1 cellular context compared by ENCODE assay signal in the genomic region with DNA sequence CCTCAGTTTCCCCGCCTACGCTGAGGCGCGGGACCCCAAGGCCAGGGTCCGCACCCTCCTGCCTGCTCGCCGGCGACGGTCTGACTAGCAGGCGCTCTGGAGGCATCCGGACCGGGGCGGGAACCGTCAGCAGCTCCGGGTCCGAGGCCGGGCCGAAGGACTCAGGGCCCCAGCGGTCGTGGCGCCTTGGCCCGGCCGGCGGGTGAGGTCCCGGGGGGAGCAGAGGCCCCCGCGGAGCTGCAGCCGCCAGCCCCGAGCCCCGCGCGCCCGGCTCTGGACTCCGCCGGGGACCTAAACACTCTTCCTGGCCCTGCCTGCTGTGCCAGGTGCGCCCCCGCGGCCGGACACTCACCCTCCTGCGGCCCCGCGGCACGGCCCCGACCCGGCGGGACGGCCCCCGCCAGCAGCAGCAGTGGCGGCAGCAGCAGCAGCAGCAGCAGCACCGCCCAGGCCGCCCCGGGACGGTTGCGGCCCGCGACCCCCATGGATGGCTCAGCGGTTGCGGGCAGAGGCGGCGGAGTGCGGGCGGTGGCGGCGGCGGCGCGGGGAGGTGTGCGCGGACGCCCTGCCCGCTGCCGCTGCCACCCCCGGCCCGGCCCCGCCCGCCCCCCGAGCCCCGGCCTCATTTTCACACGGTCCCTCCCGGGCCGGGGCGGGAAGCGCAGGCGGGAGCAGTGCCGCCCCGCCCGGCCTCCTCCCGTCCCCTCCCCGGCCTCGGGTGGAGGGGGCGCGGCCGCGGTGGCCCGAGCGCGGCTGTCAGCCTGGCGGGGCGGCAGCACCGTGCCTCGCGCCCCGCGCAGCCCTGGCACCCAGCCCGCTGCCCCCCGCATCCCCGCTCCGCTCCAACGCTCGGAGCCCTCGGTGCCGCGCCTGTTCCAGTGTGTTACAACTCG.
A peak's percentile ranks its signal among the peaks of the same experiment; 100 is the strongest.
TF ChIP-seq lines count a peak whose summit lies in the region.

A gene (minus strand): TSS at position 556 of the 893 bp plus-strand sequence. CDS start 71 bp downstream, at position 485.

TF ChIP-seq in H1, 55 proteins besides CTCF, POLR2A, EP300 and RAD21 (continued from another document):
- TF ChIP-seq JUND (IDR thresholded peaks at IDR 0.05; ENCODE audit: low read length): no peak
- no peak for TF ChIP-seq RXRA (IDR thresholded peaks at IDR 0.05; ENCODE audit: insufficient read depth, low read depth, low read length)
- TF ChIP-seq JUN (IDR thresholded peaks at IDR 0.05; ENCODE audit: low read depth, low read length): no peak
- TF ChIP-seq CBX5 (IDR thresholded peaks at IDR 0.05; ENCODE audit: low read depth, low read length): no peak
- TF ChIP-seq EGR1 (IDR thresholded peaks at IDR 0.05; ENCODE audit: borderline replicate concordance, low read depth, low read length): no peak
- no peak for TF ChIP-seq CHD1 (IDR thresholded peaks at IDR 0.05; ENCODE audit: low read depth, low read length)
- no peak for TF ChIP-seq MAFK (IDR thresholded peaks at IDR 0.05; ENCODE audit: low read depth, low read length)
- no peak for TF ChIP-seq TCF12 (IDR thresholded peaks at IDR 0.05; ENCODE audit: low read depth, low read length)
- TF ChIP-seq, protein P1, sequence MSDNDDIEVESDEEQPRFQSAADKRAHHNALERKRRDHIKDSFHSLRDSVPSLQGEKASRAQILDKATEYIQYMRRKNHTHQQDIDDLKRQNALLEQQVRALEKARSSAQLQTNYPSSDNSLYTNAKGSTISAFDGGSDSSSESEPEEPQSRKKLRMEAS (IDR thresholded peaks at IDR 0.05): peak; percentile 59; the same call in 1 of the 2 replicates
- no peak for TF ChIP-seq TEAD4 (IDR thresholded peaks at IDR 0.05; ENCODE audit: low read depth, low read length)
- no peak for TF ChIP-seq BCL11A (IDR thresholded peaks at IDR 0.05; ENCODE audit: low read depth in 2 of 2, low read length in 2 of 2)
- no peak for TF ChIP-seq RFX5 (IDR thresholded peaks at IDR 0.05; ENCODE audit: borderline replicate concordance, low read depth, low read length)
- no peak for TF ChIP-seq TAF7 (optimal IDR thresholded peaks at IDR 0.05; ENCODE audit: borderline replicate concordance, low read depth, low read length)
- TF ChIP-seq BACH1 (IDR thresholded peaks at IDR 0.05; ENCODE audit: low read length): no peak
- TF ChIP-seq EZH2 (IDR thresholded peaks at IDR 0.05; ENCODE audit: low read depth, low read length, severe bottlenecking): peak; percentile 56
- no peak for TF ChIP-seq YY1 (IDR thresholded peaks at IDR 0.05; ENCODE audit: low read depth, low read length)
- peak; percentile 75; the same call in 1 of the 2 replicates for TF ChIP-seq SUZ12 (IDR thresholded peaks at IDR 0.05; ENCODE audit: low read length)
- peak; percentile 85 for TF ChIP-seq KDM4A (IDR thresholded peaks at IDR 0.05; ENCODE audit: low read depth, low read length, severe bottlenecking)
- TF ChIP-seq KDM1A (IDR thresholded peaks at IDR 0.05; ENCODE audit: borderline replicate concordance, low read length): no peak
- no peak for TF ChIP-seq SP2 (IDR thresholded peaks at IDR 0.05; ENCODE audit: low read length)
- TF ChIP-seq SIX5 (IDR thresholded peaks at IDR 0.05; ENCODE audit: low read depth, low read length): no peak
- TF ChIP-seq CEBPB (IDR thresholded peaks at IDR 0.05; ENCODE audit: low read depth, low read length): no peak
- TF ChIP-seq, protein P2, sequence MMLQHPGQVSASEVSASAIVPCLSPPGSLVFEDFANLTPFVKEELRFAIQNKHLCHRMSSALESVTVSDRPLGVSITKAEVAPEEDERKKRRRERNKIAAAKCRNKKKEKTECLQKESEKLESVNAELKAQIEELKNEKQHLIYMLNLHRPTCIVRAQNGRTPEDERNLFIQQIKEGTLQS (IDR thresholded peaks at IDR 0.05; ENCODE audit: insufficient read depth, low read depth, low read length): no peak
- no peak for TF ChIP-seq SAP30 (IDR thresholded peaks at IDR 0.05; ENCODE audit: insufficient read depth, insufficient replicate concordance, low read length)
- no peak for TF ChIP-seq PHF8 (conservative IDR thresholded peaks at IDR 0.05; ENCODE audit: low read depth, low read length)
- no peak for TF ChIP-seq SIN3A (conservative IDR thresholded peaks at IDR 0.05 in 1 of 2, IDR thresholded peaks at IDR 0.05 in 1 of 2; ENCODE audit: low read depth in 1 of 2, low read length in 2 of 2)
- TF ChIP-seq, protein P3, sequence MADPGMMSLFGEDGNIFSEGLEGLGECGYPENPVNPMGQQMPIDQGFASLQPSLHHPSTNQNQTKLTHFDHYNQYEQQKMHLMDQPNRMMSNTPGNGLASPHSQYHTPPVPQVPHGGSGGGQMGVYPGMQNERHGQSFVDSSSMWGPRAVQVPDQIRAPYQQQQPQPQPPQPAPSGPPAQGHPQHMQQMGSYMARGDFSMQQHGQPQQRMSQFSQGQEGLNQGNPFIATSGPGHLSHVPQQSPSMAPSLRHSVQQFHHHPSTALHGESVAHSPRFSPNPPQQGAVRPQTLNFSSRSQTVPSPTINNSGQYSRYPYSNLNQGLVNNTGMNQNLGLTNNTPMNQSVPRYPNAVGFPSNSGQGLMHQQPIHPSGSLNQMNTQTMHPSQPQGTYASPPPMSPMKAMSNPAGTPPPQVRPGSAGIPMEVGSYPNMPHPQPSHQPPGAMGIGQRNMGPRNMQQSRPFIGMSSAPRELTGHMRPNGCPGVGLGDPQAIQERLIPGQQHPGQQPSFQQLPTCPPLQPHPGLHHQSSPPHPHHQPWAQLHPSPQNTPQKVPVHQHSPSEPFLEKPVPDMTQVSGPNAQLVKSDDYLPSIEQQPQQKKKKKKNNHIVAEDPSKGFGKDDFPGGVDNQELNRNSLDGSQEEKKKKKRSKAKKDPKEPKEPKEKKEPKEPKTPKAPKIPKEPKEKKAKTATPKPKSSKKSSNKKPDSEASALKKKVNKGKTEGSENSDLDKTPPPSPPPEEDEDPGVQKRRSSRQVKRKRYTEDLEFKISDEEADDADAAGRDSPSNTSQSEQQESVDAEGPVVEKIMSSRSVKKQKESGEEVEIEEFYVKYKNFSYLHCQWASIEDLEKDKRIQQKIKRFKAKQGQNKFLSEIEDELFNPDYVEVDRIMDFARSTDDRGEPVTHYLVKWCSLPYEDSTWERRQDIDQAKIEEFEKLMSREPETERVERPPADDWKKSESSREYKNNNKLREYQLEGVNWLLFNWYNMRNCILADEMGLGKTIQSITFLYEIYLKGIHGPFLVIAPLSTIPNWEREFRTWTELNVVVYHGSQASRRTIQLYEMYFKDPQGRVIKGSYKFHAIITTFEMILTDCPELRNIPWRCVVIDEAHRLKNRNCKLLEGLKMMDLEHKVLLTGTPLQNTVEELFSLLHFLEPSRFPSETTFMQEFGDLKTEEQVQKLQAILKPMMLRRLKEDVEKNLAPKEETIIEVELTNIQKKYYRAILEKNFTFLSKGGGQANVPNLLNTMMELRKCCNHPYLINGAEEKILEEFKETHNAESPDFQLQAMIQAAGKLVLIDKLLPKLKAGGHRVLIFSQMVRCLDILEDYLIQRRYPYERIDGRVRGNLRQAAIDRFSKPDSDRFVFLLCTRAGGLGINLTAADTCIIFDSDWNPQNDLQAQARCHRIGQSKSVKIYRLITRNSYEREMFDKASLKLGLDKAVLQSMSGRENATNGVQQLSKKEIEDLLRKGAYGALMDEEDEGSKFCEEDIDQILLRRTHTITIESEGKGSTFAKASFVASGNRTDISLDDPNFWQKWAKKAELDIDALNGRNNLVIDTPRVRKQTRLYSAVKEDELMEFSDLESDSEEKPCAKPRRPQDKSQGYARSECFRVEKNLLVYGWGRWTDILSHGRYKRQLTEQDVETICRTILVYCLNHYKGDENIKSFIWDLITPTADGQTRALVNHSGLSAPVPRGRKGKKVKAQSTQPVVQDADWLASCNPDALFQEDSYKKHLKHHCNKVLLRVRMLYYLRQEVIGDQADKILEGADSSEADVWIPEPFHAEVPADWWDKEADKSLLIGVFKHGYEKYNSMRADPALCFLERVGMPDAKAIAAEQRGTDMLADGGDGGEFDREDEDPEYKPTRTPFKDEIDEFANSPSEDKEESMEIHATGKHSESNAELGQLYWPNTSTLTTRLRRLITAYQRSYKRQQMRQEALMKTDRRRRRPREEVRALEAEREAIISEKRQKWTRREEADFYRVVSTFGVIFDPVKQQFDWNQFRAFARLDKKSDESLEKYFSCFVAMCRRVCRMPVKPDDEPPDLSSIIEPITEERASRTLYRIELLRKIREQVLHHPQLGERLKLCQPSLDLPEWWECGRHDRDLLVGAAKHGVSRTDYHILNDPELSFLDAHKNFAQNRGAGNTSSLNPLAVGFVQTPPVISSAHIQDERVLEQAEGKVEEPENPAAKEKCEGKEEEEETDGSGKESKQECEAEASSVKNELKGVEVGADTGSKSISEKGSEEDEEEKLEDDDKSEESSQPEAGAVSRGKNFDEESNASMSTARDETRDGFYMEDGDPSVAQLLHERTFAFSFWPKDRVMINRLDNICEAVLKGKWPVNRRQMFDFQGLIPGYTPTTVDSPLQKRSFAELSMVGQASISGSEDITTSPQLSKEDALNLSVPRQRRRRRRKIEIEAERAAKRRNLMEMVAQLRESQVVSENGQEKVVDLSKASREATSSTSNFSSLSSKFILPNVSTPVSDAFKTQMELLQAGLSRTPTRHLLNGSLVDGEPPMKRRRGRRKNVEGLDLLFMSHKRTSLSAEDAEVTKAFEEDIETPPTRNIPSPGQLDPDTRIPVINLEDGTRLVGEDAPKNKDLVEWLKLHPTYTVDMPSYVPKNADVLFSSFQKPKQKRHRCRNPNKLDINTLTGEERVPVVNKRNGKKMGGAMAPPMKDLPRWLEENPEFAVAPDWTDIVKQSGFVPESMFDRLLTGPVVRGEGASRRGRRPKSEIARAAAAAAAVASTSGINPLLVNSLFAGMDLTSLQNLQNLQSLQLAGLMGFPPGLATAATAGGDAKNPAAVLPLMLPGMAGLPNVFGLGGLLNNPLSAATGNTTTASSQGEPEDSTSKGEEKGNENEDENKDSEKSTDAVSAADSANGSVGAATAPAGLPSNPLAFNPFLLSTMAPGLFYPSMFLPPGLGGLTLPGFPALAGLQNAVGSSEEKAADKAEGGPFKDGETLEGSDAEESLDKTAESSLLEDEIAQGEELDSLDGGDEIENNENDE (IDR thresholded peaks at IDR 0.05; ENCODE audit: insufficient replicate concordance, low read length): no peak
- TF ChIP-seq CHD2 (IDR thresholded peaks at IDR 0.05; ENCODE audit: low read length): no peak
- no peak for TF ChIP-seq BRCA1 (IDR thresholded peaks at IDR 0.05; ENCODE audit: low read depth, low read length)
- no peak for TF ChIP-seq HDAC6 (IDR thresholded peaks at IDR 0.05; ENCODE audit: low read depth, low read length)
- no peak for TF ChIP-seq FOSL1 (IDR thresholded peaks at IDR 0.05; ENCODE audit: insufficient read depth, low read depth, low read length)
- no peak for TF ChIP-seq POU5F1 (IDR thresholded peaks at IDR 0.05; ENCODE audit: low read depth, low read length)
- no peak for TF ChIP-seq GTF2F1 (IDR thresholded peaks at IDR 0.05; ENCODE audit: borderline replicate concordance, low read depth, low read length)
- TF ChIP-seq ZNF274 (IDR thresholded peaks at IDR 0.05; ENCODE audit: borderline replicate concordance, extremely low read depth, low read length): no peak
- no peak for TF ChIP-seq ASH2L (IDR thresholded peaks at IDR 0.05; ENCODE audit: low read length)
